ENCODE assay signal across 8 cellular contexts in genomic region chr6:136550045-136550329, GRCh38. TPM values are rescaled to one million over a fixed set of nuclear protein-coding genes. Genes with fewer than 3 reads are reported as not detected.
DNase-seq lines count a peak whose midpoint lies in the region; ATAC-seq and TF ChIP-seq lines count a peak whose summit lies in the region.

No MANE protein-coding gene starts in this region.

- H3K27ac ChIP-seq in body of pancreas (peak overlapping the region; percentile 79 to 96 (median 90)), stomach smooth muscle (ENCODE audit: low read length) (no peak overlapping the region)

- H3K36me3 ChIP-seq in body of pancreas (replicated peaks in 1 of 2; ENCODE audit: insufficient read depth in 1 of 2, low read depth in 2 of 2) (no peaks in the 10 kb centered on the region), kidney epithelial cell (ENCODE audit: control insufficient read depth, insufficient read depth, low read length) (no peaks in the 10 kb centered on the region), stomach smooth muscle (ENCODE audit: control insufficient read depth in 2 of 2, insufficient read depth in 2 of 2, low read length in 2 of 2) (no peaks in the 10 kb centered on the region)

- peak; percentile 77 for DNase-seq in GM03348 (ENCODE audit: low spot score)
- DNase-seq in body of pancreas, result no peak
- DNase-seq in kidney epithelial cell (ENCODE audit: low read depth), result no peak
- DNase-seq in SIG-M5 treated with dmso at 0.1 percent for 504 hours (lab: John Stamatoyannopoulos, UW; ENCODE audit: unreplicated experiment), result no peak
- DNase-seq in stimulated activated CD4-positive, alpha-beta T cell treated with anti-CD3 and anti-CD28 coated beads, Interleukin-4, amount 100 ng/mL, for 24 hours, result no peak

- H3K4me1 ChIP-seq in body of pancreas (peaks cover 43% of the 10 kb centered on the region), stomach smooth muscle (ENCODE audit: control insufficient read depth, insufficient read depth, low read length) (peaks cover 13% of the 10 kb centered on the region)

- peak overlapping the region; percentile 56 to 74 for H3K4me3 ChIP-seq in body of pancreas
- H3K4me3 ChIP-seq in kidney epithelial cell (ENCODE audit: low read depth, low read length), result peak overlapping the region; percentile 85
- H3K4me3 ChIP-seq in stomach smooth muscle (ENCODE audit: low read length in 2 of 2), result peak overlapping the region; percentile 61 to 77

- H3K9ac ChIP-seq in stomach smooth muscle (ENCODE audit: low read length in 2 of 2), result peak overlapping the region in 1 of 2 donors; percentile 37

- intact Hi-C loops in body of pancreas (cut with DNase I), result no loop called here

- H3K9me3 ChIP-seq in body of pancreas (no peaks in the 10 kb centered on the region), stomach smooth muscle (ENCODE audit: control insufficient read depth in 2 of 2, low read length in 2 of 2) (no peaks in the 10 kb centered on the region)

- no peak for TF ChIP-seq CTCF in body of pancreas (IDR thresholded peaks at IDR 0.05)
- TF ChIP-seq CTCF in kidney epithelial cell (IDR thresholded peaks at IDR 0.05; ENCODE audit: insufficient read depth, low read length, poor library complexity, severe bottlenecking), result no peak

- no peaks in the 10 kb centered on the region for H3K27me3 ChIP-seq in body of pancreas
- H3K27me3 ChIP-seq in kidney epithelial cell (ENCODE audit: control insufficient read depth, insufficient read depth, low read length), result no peaks in the 10 kb centered on the region
- peaks cover 17 to 50% of the 10 kb centered on the region in 2 donors for H3K27me3 ChIP-seq in stomach smooth muscle (ENCODE audit: control insufficient read depth in 1 of 2, insufficient read depth in 2 of 2, low read length in 2 of 2)

- no peak for TF ChIP-seq POLR2A in body of pancreas (IDR thresholded peaks at IDR 0.05)

- ATAC-seq in GM19467 (IDR thresholded peaks at IDR 0.05; ENCODE audit: unreplicated experiment) (peak; percentile 63), HG03460 (IDR thresholded peaks at IDR 0.05; ENCODE audit: unreplicated experiment) (peak; percentile 53), body of pancreas (peak; percentile 72)

- WGBS in body of pancreas, 2 donors, result 0% methylated on average over 18 of the region's 46 CpGs; no CpG with 5 or more reads in 1 of the 2 donors

RNA-seq across cellular contexts. Expression of gene MAP7, which starts 0.2 kb away (rescaled TPM):
- total RNA-seq in body of pancreas, result 10 to 100 TPM; 19.7 to 28.7 TPM
- 16.0 and 17.6 TPM in 2 replicates for total RNA-seq in kidney epithelial cell
